14 cellular contexts compared by ENCODE assay signal in the genomic region with DNA sequence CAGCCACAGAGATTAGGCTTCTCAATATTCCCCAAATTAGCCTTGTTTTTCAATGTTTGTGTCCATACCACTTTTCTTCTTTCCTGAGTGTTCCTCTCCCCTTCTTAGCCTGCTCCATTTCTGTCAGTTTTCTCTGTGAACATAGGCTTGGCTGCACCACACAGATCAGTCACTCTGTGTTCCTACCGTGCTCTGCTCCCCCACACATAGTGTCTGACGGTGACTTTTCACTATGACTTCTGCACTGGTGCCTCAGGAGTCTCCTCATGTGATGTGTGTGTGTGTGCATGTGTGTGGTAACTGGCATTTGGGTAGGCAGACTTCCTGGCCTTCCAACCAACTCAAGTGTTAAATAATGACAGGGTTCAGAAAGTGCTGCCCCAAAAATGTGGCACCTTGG. TPM values are rescaled to one million over a fixed set of nuclear protein-coding genes. Genes with fewer than 3 reads are reported as not detected.
DNase-seq lines count a peak whose midpoint lies in the region; ATAC-seq, FAIRE-seq and TF ChIP-seq lines count a peak whose summit lies in the region.
"Had no signal": no experiment of that assay in that cellular context is flagged by ENCODE, and none has a peak within 500 bp of the region (broad histone marks: within the 10 kb centered on the region; RNA-seq: fewer than 3 reads in every experiment).

No MANE protein-coding gene starts in this region.

- peak; percentile 54 for FAIRE-seq in GM19239 (lab: Jason Lieb, UNC)

- peak; percentile 69 for ATAC-seq in HG03354 (IDR thresholded peaks at IDR 0.05; ENCODE audit: poor library complexity, severe bottlenecking, unreplicated experiment)
- ATAC-seq: PC-3, T-cell had no signal

- H3K4me1 Mint-ChIP-seq in brain (peaks cover 27% of the 10 kb centered on the region), progenitor cell of endocrine pancreas (ENCODE audit: low read depth) (no peaks in the 10 kb centered on the region)

- no peaks in the 10 kb centered on the region for H3K36me3 Mint-ChIP-seq in brain
- no peaks in the 10 kb centered on the region for H3K36me3 Mint-ChIP-seq in progenitor cell of endocrine pancreas (ENCODE audit: insufficient read depth)
- H3K36me3 Mint-ChIP-seq: T-cell had no signal

- H3K9me3 Mint-ChIP-seq in brain (no peaks in the 10 kb centered on the region), progenitor cell of endocrine pancreas (ENCODE audit: low read depth) (no peaks in the 10 kb centered on the region)
- H3K9me3 Mint-ChIP-seq: T-cell had no signal

- TF ChIP-seq CTCF in brain (conservative IDR thresholded peaks at IDR 0.05) (no peak), progenitor cell of endocrine pancreas (IDR thresholded peaks at IDR 0.05; ENCODE audit: unreplicated experiment) (no peak)

- H3K27ac Mint-ChIP-seq in brain (peak overlapping the region in 4 of 5 experiments; percentile 1 to 80 (median 20)), progenitor cell of endocrine pancreas (no peak overlapping the region)
- H3K27ac Mint-ChIP-seq: T-cell had no signal

- H3K27me3 Mint-ChIP-seq in brain (no peaks in the 10 kb centered on the region), progenitor cell of endocrine pancreas (no peaks in the 10 kb centered on the region)
- H3K27me3 Mint-ChIP-seq: T-cell had no signal

- peak overlapping the region in 1 of 5 experiments; percentile 34 for H3K4me3 Mint-ChIP-seq in brain
- no peak overlapping the region for H3K4me3 Mint-ChIP-seq in progenitor cell of endocrine pancreas (ENCODE audit: low read depth)
- H3K4me3 Mint-ChIP-seq: T-cell had no signal

- DNase-seq in GDM1 (lab: John Stamatoyannopoulos, UW) (peak; percentile 26), GM19239 (ENCODE audit: insufficient read length, low spot score) (no peak), DMS79 treated with DMSO at 0.1 percent for 48 hours (lab: John Stamatoyannopoulos, UW) (no peak), progenitor cell of endocrine pancreas (ENCODE audit: low spot score, unreplicated experiment) (no peak), COLO829 (ENCODE audit: low spot score) (no peak), anterior cingulate cortex (lab: John Stamatoyannopoulos, UW) (no peak)
- DNase-seq: AML-193; KG1; pancreas; PC-3; stimulated activated naive CD4-positive, alpha-beta T cell; T-cell had no signal

RNA-seq across cellular contexts. Expression of gene MYCBP2, which starts 47.9 kb away (rescaled TPM):
- 26.6 TPM for polyA plus RNA-seq in brain (ENCODE audit: insufficient read depth, low read depth, low replicate concordance)
- 58.4 and 64.8 TPM in 2 replicates for total RNA-seq in progenitor cell of endocrine pancreas
